In the genomic region with DNA sequence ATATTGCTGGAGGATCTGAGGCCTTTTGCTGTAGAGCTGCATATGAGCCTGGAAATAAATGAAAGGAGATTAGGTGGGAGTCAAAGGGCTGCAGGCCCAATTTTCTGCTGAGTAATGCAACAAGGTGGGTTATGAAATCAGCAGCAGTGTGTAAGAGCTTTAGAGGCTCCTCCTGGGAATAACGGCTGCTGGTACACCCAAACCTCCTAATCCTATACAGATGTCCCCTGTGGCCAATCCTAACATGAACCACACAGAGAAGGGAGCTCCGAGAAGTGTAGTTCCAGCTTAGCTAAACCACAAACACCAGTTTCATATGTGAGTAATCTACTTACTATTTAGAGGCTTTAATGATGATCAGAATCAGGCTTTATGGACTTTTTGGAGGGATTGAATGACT, we compare ENCODE assay signal across 14 cellular contexts.
DNase-seq lines count a peak whose midpoint lies in the region; ATAC-seq and TF ChIP-seq lines count a peak whose summit lies in the region.
"Had no signal": no experiment of that assay in that cellular context is flagged by ENCODE, and none has a peak within 500 bp of the region (broad histone marks: within the 10 kb centered on the region; RNA-seq: fewer than 3 reads in every experiment).

No MANE protein-coding gene starts in this region.

- no peaks in the 10 kb centered on the region for H3K36me3 Mint-ChIP-seq in osteocyte (ENCODE audit: unreplicated experiment)
- H3K36me3 Mint-ChIP-seq in naive thymus-derived CD4-positive, alpha-beta T cell = peaks cover 0 to 6% (median 5%) of the 10 kb centered on the region in 5 donors
- no peaks in the 10 kb centered on the region for H3K36me3 Mint-ChIP-seq in CD8-positive, alpha-beta T cell

- no peaks in the 10 kb centered on the region for H3K27me3 ChIP-seq in naive thymus-derived CD4-positive, alpha-beta T cell (ENCODE audit: control insufficient read depth in 2 of 2, insufficient read depth in 2 of 2, low read length in 2 of 2)
- H3K27me3 ChIP-seq in CD8-positive, alpha-beta T cell (ENCODE audit: insufficient read depth, low read length) = no peaks in the 10 kb centered on the region
- H3K27me3 ChIP-seq: esophagus squamous epithelium had no signal

- DNase-seq in GM03348 (ENCODE audit: low spot score) = peak; percentile 89
- DNase-seq in NCI-H82 (lab: John Stamatoyannopoulos, UW) = peak; percentile 98
- DNase-seq in dedifferentiated amniotic fluid mesenchymal stem cell (ENCODE audit: extremely low spot score) = peak; percentile 81
- no peak for DNase-seq in osteocyte (ENCODE audit: extremely low spot score, unreplicated experiment)
- no peak for DNase-seq in naive thymus-derived CD4-positive, alpha-beta T cell
- DNase-seq in UCSD-AML1 (lab: John Stamatoyannopoulos, UW; ENCODE audit: unreplicated experiment) = no peak
- no peak for DNase-seq in CD8-positive, alpha-beta T cell
- DNase-seq: activated CD8-positive, alpha-beta T cell treated with anti-CD3 and anti-CD28 coated beads, Interleukin-2, amount 10 ng/mL, durations not matched to agents 7 days and 5 days; activated naive CD4-positive, alpha-beta T cell; esophagus squamous epithelium; naive thymus-derived CD8-positive, alpha-beta T cell; NCI-H187; T-helper 2 cell had no signal

- peaks cover 18% of the 10 kb centered on the region for H3K4me1 Mint-ChIP-seq in osteocyte (ENCODE audit: unreplicated experiment)
- peaks cover 0 to 5% (median 0%) of the 10 kb centered on the region in 7 donors for H3K4me1 Mint-ChIP-seq in naive thymus-derived CD4-positive, alpha-beta T cell
- no peaks in the 10 kb centered on the region for H3K4me1 Mint-ChIP-seq in CD8-positive, alpha-beta T cell (ENCODE audit: low read depth)
- H3K4me1 Mint-ChIP-seq: naive thymus-derived CD8-positive, alpha-beta T cell had no signal

- no peak for TF ChIP-seq CTCF in osteocyte (IDR thresholded peaks at IDR 0.05)
- TF ChIP-seq CTCF in CD8-positive, alpha-beta T cell (IDR thresholded peaks at IDR 0.05) = no peak

- no peaks in the 10 kb centered on the region for H3K27me3 Mint-ChIP-seq in osteocyte (ENCODE audit: unreplicated experiment)
- H3K27me3 Mint-ChIP-seq in naive thymus-derived CD4-positive, alpha-beta T cell = no peaks in the 10 kb centered on the region
- no peaks in the 10 kb centered on the region for H3K27me3 Mint-ChIP-seq in CD8-positive, alpha-beta T cell (ENCODE audit: low read depth)

- POLR2A ChIA-PET in naive thymus-derived CD4-positive, alpha-beta T cell (lab: Charles Lee) = no interaction called here
- POLR2A ChIA-PET in CD8-positive, alpha-beta T cell (lab: Charles Lee) = no interaction called here

- peak overlapping the region; percentile 42 for H3K27ac Mint-ChIP-seq in osteocyte (ENCODE audit: unreplicated experiment)
- H3K27ac Mint-ChIP-seq in naive thymus-derived CD4-positive, alpha-beta T cell = no peak overlapping the region
- H3K27ac Mint-ChIP-seq in CD8-positive, alpha-beta T cell = no peak overlapping the region
- H3K27ac Mint-ChIP-seq: activated CD8-positive, alpha-beta T cell treated with anti-CD3 and anti-CD28 coated beads, Interleukin-2, amount 10 ng/mL, durations not matched to agents 7 days and 5 days; naive thymus-derived CD8-positive, alpha-beta T cell had no signal

- no peak overlapping the region for H3K4me3 ChIP-seq in naive thymus-derived CD4-positive, alpha-beta T cell (ENCODE audit: low read length)
- no peak overlapping the region for H3K4me3 ChIP-seq in CD8-positive, alpha-beta T cell (ENCODE audit: low read depth, low read length)
- H3K4me3 ChIP-seq: esophagus squamous epithelium had no signal

- H3K27ac ChIP-seq in naive thymus-derived CD4-positive, alpha-beta T cell (ENCODE audit: low read depth, low read length) = no peak overlapping the region
- H3K27ac ChIP-seq in CD8-positive, alpha-beta T cell (ENCODE audit: low read depth, low read length) = no peak overlapping the region
- H3K27ac ChIP-seq: esophagus squamous epithelium had no signal

- H3K9me3 ChIP-seq in naive thymus-derived CD4-positive, alpha-beta T cell (ENCODE audit: control insufficient read depth in 2 of 3, low read length in 3 of 3) = no peaks in the 10 kb centered on the region
- H3K9me3 ChIP-seq in CD8-positive, alpha-beta T cell (ENCODE audit: low read length) = no peaks in the 10 kb centered on the region

- intact Hi-C loops in naive thymus-derived CD4-positive, alpha-beta T cell (cut with micrococcal nuclease) = no loop called here
- intact Hi-C loops in CD8-positive, alpha-beta T cell (cut with DNase I, micrococcal nuclease) = no loop called here

- no peak for ATAC-seq in naive thymus-derived CD4-positive, alpha-beta T cell
- ATAC-seq in HG02610 (IDR thresholded peaks at IDR 0.05; ENCODE audit: unreplicated experiment) = no peak
- ATAC-seq in CD8-positive, alpha-beta T cell = no peak
- ATAC-seq: activated CD8-positive, alpha-beta T cell treated with anti-CD3 and anti-CD28 coated beads, Interleukin-2, amount 10 ng/mL, durations not matched to agents 7 days and 5 days; naive thymus-derived CD8-positive, alpha-beta T cell had no signal

- no peaks in the 10 kb centered on the region for H3K4me1 ChIP-seq in naive thymus-derived CD4-positive, alpha-beta T cell (ENCODE audit: control insufficient read depth in 2 of 2, insufficient read depth in 2 of 2, low read length in 2 of 2)
- no peaks in the 10 kb centered on the region for H3K4me1 ChIP-seq in CD8-positive, alpha-beta T cell (ENCODE audit: insufficient read depth, low read length)
- H3K4me1 ChIP-seq: esophagus squamous epithelium had no signal

- H3K36me3 ChIP-seq in naive thymus-derived CD4-positive, alpha-beta T cell (ENCODE audit: control insufficient read depth in 2 of 3, insufficient read depth in 3 of 3, low read length in 3 of 3) = no peaks in the 10 kb centered on the region
- no peaks in the 10 kb centered on the region for H3K36me3 ChIP-seq in CD8-positive, alpha-beta T cell (ENCODE audit: insufficient read depth, low read length)
- H3K36me3 ChIP-seq: esophagus squamous epithelium had no signal

- no peak overlapping the region for H3K4me3 Mint-ChIP-seq in osteocyte (ENCODE audit: unreplicated experiment)
- no peak overlapping the region for H3K4me3 Mint-ChIP-seq in naive thymus-derived CD4-positive, alpha-beta T cell
- no peak overlapping the region for H3K4me3 Mint-ChIP-seq in CD8-positive, alpha-beta T cell
- H3K4me3 Mint-ChIP-seq: activated CD8-positive, alpha-beta T cell treated with anti-CD3 and anti-CD28 coated beads, Interleukin-2, amount 10 ng/mL, durations not matched to agents 7 days and 5 days; naive thymus-derived CD8-positive, alpha-beta T cell had no signal

- H3K9me3 Mint-ChIP-seq in osteocyte (ENCODE audit: unreplicated experiment) = peaks cover 8% of the 10 kb centered on the region
- H3K9me3 Mint-ChIP-seq in naive thymus-derived CD4-positive, alpha-beta T cell = peaks cover 0 to 18% (median 5%) of the 10 kb centered on the region in 11 donors
- H3K9me3 Mint-ChIP-seq in CD8-positive, alpha-beta T cell = peaks cover 7% of the 10 kb centered on the region

- CTCF ChIA-PET in naive thymus-derived CD4-positive, alpha-beta T cell (lab: Charles Lee) = no interaction called here
- CTCF ChIA-PET in CD8-positive, alpha-beta T cell (lab: Charles Lee) = no interaction called here

Comparison
In these comparisons a context has a peak if more than half of its experiments do, and no peak if none do; other contexts are left out.
1. DNase-seq: peak in GM03348 (single experiment), NCI-H82 (single experiment) and dedifferentiated amniotic fluid mesenchymal stem cell (single experiment); none in osteocyte (single experiment), naive thymus-derived CD4-positive, alpha-beta T cell (0 of 9), UCSD-AML1 (single experiment) and CD8-positive, alpha-beta T cell (0 of 7).